15 cellular contexts compared by ENCODE assay signal in genomic region chr15:42071717-42072116, GRCh38. TPM values are rescaled to one million over a fixed set of nuclear protein-coding genes. Genes with fewer than 3 reads are reported as not detected.
DNase-seq lines count a peak whose midpoint lies in the region; TF ChIP-seq lines count a peak whose summit lies in the region.
"Had no signal": no experiment of that assay in that cellular context is flagged by ENCODE, and none has a peak within 500 bp of the region (broad histone marks: within the 10 kb centered on the region; RNA-seq: fewer than 3 reads in every experiment).

No MANE protein-coding gene starts in this region.

- no peaks in the 10 kb centered on the region for H3K9me3 ChIP-seq in stomach
- H3K9me3 ChIP-seq: BE2C had no signal

- no peak overlapping the region for H3K4me3 ChIP-seq in coronary artery
- H3K4me3 ChIP-seq in stomach: no peak overlapping the region

- H3K27ac ChIP-seq in coronary artery (no peak overlapping the region), stomach (no peak overlapping the region)

- intact Hi-C loops in stomach (cut with DNase I; ENCODE audit: low total_unique reads): no loop called here

- no peak for TF ChIP-seq EP300 in stomach (IDR thresholded peaks at IDR 0.05)

- no peak for TF ChIP-seq CTCF in coronary artery (IDR thresholded peaks at IDR 0.05)
- TF ChIP-seq CTCF in stomach (IDR thresholded peaks at IDR 0.05): no peak

- H3K36me3 ChIP-seq in stomach: no peaks in the 10 kb centered on the region
- H3K36me3 ChIP-seq: BE2C had no signal

- WGBS in stomach, 5 donors: 92 to 95% (median 95%) methylated on average over 10 of the region's 10 CpGs

- TF ChIP-seq POLR2A in stomach (IDR thresholded peaks at IDR 0.05): no peak

- H3K27me3 ChIP-seq in stomach: peaks cover 0 to 26% (median 0%) of the 10 kb centered on the region in 3 donors
- H3K27me3 ChIP-seq: BE2C had no signal

- DNase-seq in D341Med (ENCODE audit: low spot score) (peak; percentile 7), coronary artery (ENCODE audit: low spot score) (peak; percentile 36), ureter (ENCODE audit: low spot score) (peak; percentile 35), stomach (no peak), NCI-H226 (no peak)
- DNase-seq in stimulated activated CD8-positive, alpha-beta memory T cell treated with anti-CD3 and anti-CD28 coated beads, Interleukin-4, amount 100 ng/mL, for 48 hours: peak; percentile 11
- DNase-seq: ACHN; BE2C; C1 segment of cervical spinal cord; CD4-positive, CD25-positive, alpha-beta regulatory T cell; CD8-positive, alpha-beta memory T cell; COR-L47; H9 had no signal

- peaks cover 0 to under 1% (median 0%) of the 10 kb centered on the region in 4 donors for H3K4me1 ChIP-seq in stomach
- H3K4me1 ChIP-seq: BE2C had no signal

RNA-seq across cellular contexts. Expression of gene PLA2G4D, which starts 22.6 kb away (rescaled TPM):
- 0.13 TPM for total RNA-seq in ureter
- total RNA-seq in stomach: 1 to 10 TPM in 2 of 5 donors, not detected in 3; 1.2 to 2.9 TPM
- 1 to 10 TPM in 1 of 3 donors, under 1 TPM in 1, not detected in 1; 0.18 to 3.2 TPM for polyA plus RNA-seq in stomach
- total RNA-seq: CD4-positive, CD25-positive, alpha-beta regulatory T cell; CD8-positive, alpha-beta memory T cell had no signal
- polyA plus RNA-seq: CD4-positive, CD25-positive, alpha-beta regulatory T cell; CD8-positive, alpha-beta memory T cell had no signal

RNA-seq across cellular contexts. Expression of gene PLA2G4E, which starts 50.9 kb away (rescaled TPM):
- total RNA-seq in ureter (0.34 TPM), stomach (not detected)
- under 1 TPM in 1 of 3 donors, not detected in 2; 0.78 TPM for polyA plus RNA-seq in stomach
- total RNA-seq: CD4-positive, CD25-positive, alpha-beta regulatory T cell; CD8-positive, alpha-beta memory T cell; H1; H9; HT-29 had no signal
- polyA plus RNA-seq: CD4-positive, CD25-positive, alpha-beta regulatory T cell; CD8-positive, alpha-beta memory T cell had no signal

Comparison
In these comparisons a context has a peak if more than half of its experiments do, and no peak if none do; other contexts are left out.
1. DNase-seq: peak in D341Med (single experiment), coronary artery (single experiment), stimulated activated CD8-positive, alpha-beta memory T cell treated with anti-CD3 and anti-CD28 coated beads, Interleukin-4, amount 100 ng/mL, for 48 hours (single experiment) and ureter (single experiment); none in stomach (single experiment) and NCI-H226 (single experiment).